Comparison of ENCODE assay signal across 1 cellular context in the genomic region with DNA sequence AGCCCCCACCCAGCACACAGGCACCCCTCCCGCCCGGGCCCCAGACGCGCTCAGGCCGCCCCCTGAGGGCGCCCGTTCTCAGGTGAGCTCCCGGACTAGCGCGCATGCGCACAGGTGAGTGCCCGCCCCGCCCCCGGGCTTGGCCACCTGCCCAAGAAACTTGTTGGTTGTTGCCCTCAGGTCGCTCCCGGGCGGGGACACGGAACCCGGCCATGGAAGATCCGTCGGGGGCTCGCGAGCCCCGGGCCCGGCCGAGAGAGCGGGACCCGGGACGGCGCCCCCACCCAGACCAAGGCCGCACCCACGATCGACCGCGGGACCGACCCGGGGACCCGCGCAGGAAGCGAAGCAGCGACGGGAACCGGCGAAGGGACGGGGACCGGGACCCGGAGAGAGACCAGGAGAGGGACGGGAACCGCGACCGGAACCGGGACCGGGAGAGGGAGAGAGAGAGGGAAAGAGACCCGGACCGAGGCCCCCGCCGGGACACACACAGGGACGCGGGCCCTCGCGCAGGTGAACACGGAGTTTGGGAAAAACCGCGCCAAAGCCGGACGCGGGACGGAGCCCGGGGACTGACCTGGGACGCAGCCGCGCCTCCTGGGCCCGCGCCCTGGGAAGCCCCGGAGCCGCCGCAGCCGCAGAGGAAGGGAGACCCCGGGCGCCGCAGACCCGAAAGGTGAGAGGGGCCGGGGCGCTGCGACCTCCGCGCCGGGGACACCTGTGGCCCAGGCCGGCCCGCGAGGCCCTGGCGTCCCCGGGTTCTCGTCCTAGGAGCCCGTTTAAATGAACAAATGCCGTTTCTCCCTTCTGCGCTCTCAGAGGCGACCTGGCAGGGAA.
A peak's percentile ranks its signal among the peaks of the same experiment; 100 is the strongest.
TF ChIP-seq lines count a peak whose summit lies in the region.

A gene with protein sequence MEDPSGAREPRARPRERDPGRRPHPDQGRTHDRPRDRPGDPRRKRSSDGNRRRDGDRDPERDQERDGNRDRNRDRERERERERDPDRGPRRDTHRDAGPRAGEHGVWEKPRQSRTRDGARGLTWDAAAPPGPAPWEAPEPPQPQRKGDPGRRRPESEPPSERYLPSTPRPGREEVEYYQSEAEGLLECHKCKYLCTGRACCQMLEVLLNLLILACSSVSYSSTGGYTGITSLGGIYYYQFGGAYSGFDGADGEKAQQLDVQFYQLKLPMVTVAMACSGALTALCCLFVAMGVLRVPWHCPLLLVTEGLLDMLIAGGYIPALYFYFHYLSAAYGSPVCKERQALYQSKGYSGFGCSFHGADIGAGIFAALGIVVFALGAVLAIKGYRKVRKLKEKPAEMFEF (plus strand): TSS at position 167 of the 840 bp plus-strand sequence. CDS start 46 bp downstream, at position 213.

TF ChIP-seq in HEK293, 187 proteins besides CTCF, POLR2A, EP300 and RAD21 (continued from another document and continues in another):
- TF ChIP-seq, protein P1, sequence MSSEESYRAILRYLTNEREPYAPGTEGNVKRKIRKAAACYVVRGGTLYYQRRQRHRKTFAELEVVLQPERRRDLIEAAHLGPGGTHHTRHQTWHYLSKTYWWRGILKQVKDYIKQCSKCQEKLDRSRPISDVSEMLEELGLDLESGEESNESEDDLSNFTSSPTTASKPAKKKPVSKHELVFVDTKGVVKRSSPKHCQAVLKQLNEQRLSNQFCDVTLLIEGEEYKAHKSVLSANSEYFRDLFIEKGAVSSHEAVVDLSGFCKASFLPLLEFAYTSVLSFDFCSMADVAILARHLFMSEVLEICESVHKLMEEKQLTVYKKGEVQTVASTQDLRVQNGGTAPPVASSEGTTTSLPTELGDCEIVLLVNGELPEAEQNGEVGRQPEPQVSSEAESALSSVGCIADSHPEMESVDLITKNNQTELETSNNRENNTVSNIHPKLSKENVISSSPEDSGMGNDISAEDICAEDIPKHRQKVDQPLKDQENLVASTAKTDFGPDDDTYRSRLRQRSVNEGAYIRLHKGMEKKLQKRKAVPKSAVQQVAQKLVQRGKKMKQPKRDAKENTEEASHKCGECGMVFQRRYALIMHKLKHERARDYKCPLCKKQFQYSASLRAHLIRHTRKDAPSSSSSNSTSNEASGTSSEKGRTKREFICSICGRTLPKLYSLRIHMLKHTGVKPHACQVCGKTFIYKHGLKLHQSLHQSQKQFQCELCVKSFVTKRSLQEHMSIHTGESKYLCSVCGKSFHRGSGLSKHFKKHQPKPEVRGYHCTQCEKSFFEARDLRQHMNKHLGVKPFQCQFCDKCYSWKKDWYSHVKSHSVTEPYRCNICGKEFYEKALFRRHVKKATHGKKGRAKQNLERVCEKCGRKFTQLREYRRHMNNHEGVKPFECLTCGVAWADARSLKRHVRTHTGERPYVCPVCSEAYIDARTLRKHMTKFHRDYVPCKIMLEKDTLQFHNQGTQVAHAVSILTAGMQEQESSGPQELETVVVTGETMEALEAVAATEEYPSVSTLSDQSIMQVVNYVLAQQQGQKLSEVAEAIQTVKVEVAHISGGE (tag by site-specific recombination; conservative IDR thresholded peaks at IDR 0.05; ENCODE audit: low read depth): peak; percentile 67
- TF ChIP-seq ZNF660 (tag by site-specific recombination; IDR thresholded peaks at IDR 0.05): no peak
- TF ChIP-seq SALL2 (tag by site-specific recombination; IDR thresholded peaks at IDR 0.05; ENCODE audit: borderline replicate concordance): no peak
- no peak for TF ChIP-seq ZNF514 (tag by site-specific recombination; IDR thresholded peaks at IDR 0.05)
- no peak for TF ChIP-seq TCF7L2 (IDR thresholded peaks at IDR 0.05; ENCODE audit: borderline replicate concordance, low read depth, low read length)
- TF ChIP-seq ZNF211 (tag by site-specific recombination; IDR thresholded peaks at IDR 0.05; ENCODE audit: low read depth): no peak
- TF ChIP-seq ZNF23 (tag by site-specific recombination; IDR thresholded peaks at IDR 0.05; ENCODE audit: borderline replicate concordance): no peak
- no peak for TF ChIP-seq ZNF473 (tag by site-specific recombination; IDR thresholded peaks at IDR 0.05)
- TF ChIP-seq HOXD13 (CRISPR knock-in tag; IDR thresholded peaks at IDR 0.05; ENCODE audit: borderline replicate concordance): no peak
- TF ChIP-seq ZNF2 (tag by site-specific recombination; IDR thresholded peaks at IDR 0.05): 0 out of 2 replicates have a peak, but pooled peaks have one; percentile 53
- TF ChIP-seq ZSCAN16 (tag by site-specific recombination; IDR thresholded peaks at IDR 0.05): no peak
- TF ChIP-seq GLI2 (tag by site-specific recombination; IDR thresholded peaks at IDR 0.05; ENCODE audit: borderline replicate concordance, low read depth): no peak
- TF ChIP-seq, protein P2, sequence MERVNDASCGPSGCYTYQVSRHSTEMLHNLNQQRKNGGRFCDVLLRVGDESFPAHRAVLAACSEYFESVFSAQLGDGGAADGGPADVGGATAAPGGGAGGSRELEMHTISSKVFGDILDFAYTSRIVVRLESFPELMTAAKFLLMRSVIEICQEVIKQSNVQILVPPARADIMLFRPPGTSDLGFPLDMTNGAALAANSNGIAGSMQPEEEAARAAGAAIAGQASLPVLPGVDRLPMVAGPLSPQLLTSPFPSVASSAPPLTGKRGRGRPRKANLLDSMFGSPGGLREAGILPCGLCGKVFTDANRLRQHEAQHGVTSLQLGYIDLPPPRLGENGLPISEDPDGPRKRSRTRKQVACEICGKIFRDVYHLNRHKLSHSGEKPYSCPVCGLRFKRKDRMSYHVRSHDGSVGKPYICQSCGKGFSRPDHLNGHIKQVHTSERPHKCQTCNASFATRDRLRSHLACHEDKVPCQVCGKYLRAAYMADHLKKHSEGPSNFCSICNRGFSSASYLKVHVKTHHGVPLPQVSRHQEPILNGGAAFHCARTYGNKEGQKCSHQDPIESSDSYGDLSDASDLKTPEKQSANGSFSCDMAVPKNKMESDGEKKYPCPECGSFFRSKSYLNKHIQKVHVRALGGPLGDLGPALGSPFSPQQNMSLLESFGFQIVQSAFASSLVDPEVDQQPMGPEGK (tag by site-specific recombination; IDR thresholded peaks at IDR 0.05): peak; percentile 77
- TF ChIP-seq ZNF624 (tag by site-specific recombination; IDR thresholded peaks at IDR 0.05): no peak
- TF ChIP-seq ZNF585B (tag by site-specific recombination; IDR thresholded peaks at IDR 0.05): no peak
- TF ChIP-seq, protein P3, sequence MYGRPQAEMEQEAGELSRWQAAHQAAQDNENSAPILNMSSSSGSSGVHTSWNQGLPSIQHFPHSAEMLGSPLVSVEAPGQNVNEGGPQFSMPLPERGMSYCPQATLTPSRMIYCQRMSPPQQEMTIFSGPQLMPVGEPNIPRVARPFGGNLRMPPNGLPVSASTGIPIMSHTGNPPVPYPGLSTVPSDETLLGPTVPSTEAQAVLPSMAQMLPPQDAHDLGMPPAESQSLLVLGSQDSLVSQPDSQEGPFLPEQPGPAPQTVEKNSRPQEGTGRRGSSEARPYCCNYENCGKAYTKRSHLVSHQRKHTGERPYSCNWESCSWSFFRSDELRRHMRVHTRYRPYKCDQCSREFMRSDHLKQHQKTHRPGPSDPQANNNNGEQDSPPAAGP (tag by site-specific recombination; IDR thresholded peaks at IDR 0.05): no peak
- TF ChIP-seq ZNF19 (tag by site-specific recombination; IDR thresholded peaks at IDR 0.05; ENCODE audit: low read depth): no peak
- TF ChIP-seq OVOL3 (tag by site-specific recombination; IDR thresholded peaks at IDR 0.05): no peak
- TF ChIP-seq SP2 (tag by site-specific recombination; IDR thresholded peaks at IDR 0.05): no peak
- TF ChIP-seq YY1 (tag by site-specific recombination; IDR thresholded peaks at IDR 0.05): no peak
- TF ChIP-seq ZNF24 (tag by site-specific recombination; IDR thresholded peaks at IDR 0.05): no peak
- TF ChIP-seq SCRT1 (tag by site-specific recombination; IDR thresholded peaks at IDR 0.05; ENCODE audit: borderline replicate concordance): 0 out of 2 replicates have a peak, but pooled peaks have one; percentile 12
- 0 out of 2 replicates have a peak, but pooled peaks have one; percentile 53 for TF ChIP-seq ZNF561 (tag by site-specific recombination; IDR thresholded peaks at IDR 0.05; ENCODE audit: borderline replicate concordance)
- TF ChIP-seq, protein P4, sequence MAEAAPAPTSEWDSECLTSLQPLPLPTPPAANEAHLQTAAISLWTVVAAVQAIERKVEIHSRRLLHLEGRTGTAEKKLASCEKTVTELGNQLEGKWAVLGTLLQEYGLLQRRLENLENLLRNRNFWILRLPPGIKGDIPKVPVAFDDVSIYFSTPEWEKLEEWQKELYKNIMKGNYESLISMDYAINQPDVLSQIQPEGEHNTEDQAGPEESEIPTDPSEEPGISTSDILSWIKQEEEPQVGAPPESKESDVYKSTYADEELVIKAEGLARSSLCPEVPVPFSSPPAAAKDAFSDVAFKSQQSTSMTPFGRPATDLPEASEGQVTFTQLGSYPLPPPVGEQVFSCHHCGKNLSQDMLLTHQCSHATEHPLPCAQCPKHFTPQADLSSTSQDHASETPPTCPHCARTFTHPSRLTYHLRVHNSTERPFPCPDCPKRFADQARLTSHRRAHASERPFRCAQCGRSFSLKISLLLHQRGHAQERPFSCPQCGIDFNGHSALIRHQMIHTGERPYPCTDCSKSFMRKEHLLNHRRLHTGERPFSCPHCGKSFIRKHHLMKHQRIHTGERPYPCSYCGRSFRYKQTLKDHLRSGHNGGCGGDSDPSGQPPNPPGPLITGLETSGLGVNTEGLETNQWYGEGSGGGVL (tag by site-specific recombination; IDR thresholded peaks at IDR 0.05): peak; percentile 24; the same call in 1 of the 2 replicates
- TF ChIP-seq ZNF169 (tag by site-specific recombination; IDR thresholded peaks at IDR 0.05): no peak
- TF ChIP-seq ZEB2 (tag by site-specific recombination; IDR thresholded peaks at IDR 0.05): peak; percentile 85
- TF ChIP-seq ZNF555 (tag by site-specific recombination; conservative IDR thresholded peaks at IDR 0.05): no peak
- no peak for TF ChIP-seq ZNF302 (tag by site-specific recombination; IDR thresholded peaks at IDR 0.05; ENCODE audit: low read depth)
- no peak for TF ChIP-seq ZNF248 (tag by site-specific recombination; IDR thresholded peaks at IDR 0.05)
- TF ChIP-seq ZNF202 (tag by site-specific recombination; IDR thresholded peaks at IDR 0.05; ENCODE audit: borderline replicate concordance): no peak
- no peak for TF ChIP-seq ZNF16 (tag by site-specific recombination; IDR thresholded peaks at IDR 0.05; ENCODE audit: low read depth)
- TF ChIP-seq ZNF600 (tag by site-specific recombination; IDR thresholded peaks at IDR 0.05): no peak
- no peak for TF ChIP-seq ZNF664 (tag by site-specific recombination; IDR thresholded peaks at IDR 0.05)
- no peak for TF ChIP-seq ZNF548 (tag by site-specific recombination; IDR thresholded peaks at IDR 0.05)
- TF ChIP-seq REPIN1 (tag by site-specific recombination; IDR thresholded peaks at IDR 0.05; ENCODE audit: low read depth): peak; percentile 51; the same call in 1 of the 2 replicates
- TF ChIP-seq PRDM1 (tag by site-specific recombination; IDR thresholded peaks at IDR 0.05): no peak
- peak; percentile 93 for TF ChIP-seq ZBTB20 (tag by site-specific recombination; IDR thresholded peaks at IDR 0.05)
- TF ChIP-seq ZNF174 (tag by site-specific recombination; IDR thresholded peaks at IDR 0.05): 0 out of 2 replicates have a peak, but pooled peaks have one; percentile 42
- TF ChIP-seq GLIS2 (tag by site-specific recombination; IDR thresholded peaks at IDR 0.05): no peak
- TF ChIP-seq ZNF391 (tag by site-specific recombination; IDR thresholded peaks at IDR 0.05; ENCODE audit: borderline replicate concordance, low read depth): peak; percentile 27; the same call in 1 of the 2 replicates
- no peak for TF ChIP-seq ZNF112 (tag by site-specific recombination; IDR thresholded peaks at IDR 0.05)
- TF ChIP-seq, protein P5, sequence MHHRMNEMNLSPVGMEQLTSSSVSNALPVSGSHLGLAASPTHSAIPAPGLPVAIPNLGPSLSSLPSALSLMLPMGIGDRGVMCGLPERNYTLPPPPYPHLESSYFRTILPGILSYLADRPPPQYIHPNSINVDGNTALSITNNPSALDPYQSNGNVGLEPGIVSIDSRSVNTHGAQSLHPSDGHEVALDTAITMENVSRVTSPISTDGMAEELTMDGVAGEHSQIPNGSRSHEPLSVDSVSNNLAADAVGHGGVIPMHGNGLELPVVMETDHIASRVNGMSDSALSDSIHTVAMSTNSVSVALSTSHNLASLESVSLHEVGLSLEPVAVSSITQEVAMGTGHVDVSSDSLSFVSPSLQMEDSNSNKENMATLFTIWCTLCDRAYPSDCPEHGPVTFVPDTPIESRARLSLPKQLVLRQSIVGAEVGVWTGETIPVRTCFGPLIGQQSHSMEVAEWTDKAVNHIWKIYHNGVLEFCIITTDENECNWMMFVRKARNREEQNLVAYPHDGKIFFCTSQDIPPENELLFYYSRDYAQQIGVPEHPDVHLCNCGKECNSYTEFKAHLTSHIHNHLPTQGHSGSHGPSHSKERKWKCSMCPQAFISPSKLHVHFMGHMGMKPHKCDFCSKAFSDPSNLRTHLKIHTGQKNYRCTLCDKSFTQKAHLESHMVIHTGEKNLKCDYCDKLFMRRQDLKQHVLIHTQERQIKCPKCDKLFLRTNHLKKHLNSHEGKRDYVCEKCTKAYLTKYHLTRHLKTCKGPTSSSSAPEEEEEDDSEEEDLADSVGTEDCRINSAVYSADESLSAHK (tag by site-specific recombination; IDR thresholded peaks at IDR 0.05): no peak
- TF ChIP-seq, protein P6, sequence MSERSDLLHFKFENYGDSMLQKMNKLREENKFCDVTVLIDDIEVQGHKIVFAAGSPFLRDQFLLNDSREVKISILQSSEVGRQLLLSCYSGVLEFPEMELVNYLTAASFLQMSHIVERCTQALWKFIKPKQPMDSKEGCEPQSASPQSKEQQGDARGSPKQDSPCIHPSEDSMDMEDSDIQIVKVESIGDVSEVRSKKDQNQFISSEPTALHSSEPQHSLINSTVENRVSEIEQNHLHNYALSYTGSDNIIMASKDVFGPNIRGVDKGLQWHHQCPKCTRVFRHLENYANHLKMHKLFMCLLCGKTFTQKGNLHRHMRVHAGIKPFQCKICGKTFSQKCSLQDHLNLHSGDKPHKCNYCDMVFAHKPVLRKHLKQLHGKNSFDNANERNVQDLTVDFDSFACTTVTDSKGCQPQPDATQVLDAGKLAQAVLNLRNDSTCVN (tag by site-specific recombination; optimal IDR thresholded peaks at IDR 0.05): peak; percentile 86
- TF ChIP-seq, protein P7, sequence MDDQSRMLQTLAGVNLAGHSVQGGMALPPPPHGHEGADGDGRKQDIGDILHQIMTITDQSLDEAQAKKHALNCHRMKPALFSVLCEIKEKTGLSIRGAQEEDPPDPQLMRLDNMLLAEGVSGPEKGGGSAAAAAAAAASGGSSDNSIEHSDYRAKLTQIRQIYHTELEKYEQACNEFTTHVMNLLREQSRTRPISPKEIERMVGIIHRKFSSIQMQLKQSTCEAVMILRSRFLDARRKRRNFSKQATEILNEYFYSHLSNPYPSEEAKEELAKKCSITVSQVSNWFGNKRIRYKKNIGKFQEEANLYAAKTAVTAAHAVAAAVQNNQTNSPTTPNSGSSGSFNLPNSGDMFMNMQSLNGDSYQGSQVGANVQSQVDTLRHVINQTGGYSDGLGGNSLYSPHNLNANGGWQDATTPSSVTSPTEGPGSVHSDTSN (CRISPR knock-in tag; IDR thresholded peaks at IDR 0.05): no peak
- TF ChIP-seq, protein P8, sequence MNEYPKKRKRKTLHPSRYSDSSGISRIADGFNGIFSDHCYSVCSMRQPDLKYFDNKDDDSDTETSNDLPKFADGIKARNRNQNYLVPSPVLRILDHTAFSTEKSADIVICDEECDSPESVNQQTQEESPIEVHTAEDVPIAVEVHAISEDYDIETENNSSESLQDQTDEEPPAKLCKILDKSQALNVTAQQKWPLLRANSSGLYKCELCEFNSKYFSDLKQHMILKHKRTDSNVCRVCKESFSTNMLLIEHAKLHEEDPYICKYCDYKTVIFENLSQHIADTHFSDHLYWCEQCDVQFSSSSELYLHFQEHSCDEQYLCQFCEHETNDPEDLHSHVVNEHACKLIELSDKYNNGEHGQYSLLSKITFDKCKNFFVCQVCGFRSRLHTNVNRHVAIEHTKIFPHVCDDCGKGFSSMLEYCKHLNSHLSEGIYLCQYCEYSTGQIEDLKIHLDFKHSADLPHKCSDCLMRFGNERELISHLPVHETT (tag by site-specific recombination; IDR thresholded peaks at IDR 0.05): no peak
- TF ChIP-seq ZNF214 (tag by site-specific recombination; IDR thresholded peaks at IDR 0.05; ENCODE audit: borderline replicate concordance): no peak
